Comparison of ENCODE assay signal across 16 cellular contexts in genomic region chr12:80241576-80242273, GRCh38.
DNase-seq lines count a peak whose midpoint lies in the region; ATAC-seq and TF ChIP-seq lines count a peak whose summit lies in the region.
"Had no signal": no experiment of that assay in that cellular context is flagged by ENCODE, and none has a peak within 500 bp of the region (broad histone marks: within the 10 kb centered on the region; RNA-seq: fewer than 3 reads in every experiment).

No MANE protein-coding gene starts in this region.

- no peaks in the 10 kb centered on the region for H3K27me3 ChIP-seq in GM23338 (ENCODE audit: insufficient read depth)
- no peaks in the 10 kb centered on the region for H3K27me3 ChIP-seq in naive thymus-derived CD4-positive, alpha-beta T cell (ENCODE audit: control insufficient read depth in 2 of 2, insufficient read depth in 2 of 2, low read length in 2 of 2)
- H3K27me3 ChIP-seq: upper lobe of left lung had no signal

- H3K4me2 ChIP-seq in GM23338 = 0 out of 2 replicates have a peak overlapping the region, but pooled peaks have one; percentile 33
- H3K4me2 ChIP-seq: KMS-11 had no signal

- 0 out of 2 replicates have a peak, but pooled peaks cover 5% of the 10 kb centered on the region for H3K4me1 ChIP-seq in GM23338 (ENCODE audit: insufficient read depth)
- H3K4me1 ChIP-seq in naive thymus-derived CD4-positive, alpha-beta T cell (ENCODE audit: control insufficient read depth in 2 of 2, insufficient read depth in 2 of 2, low read length in 2 of 2) = no peaks in the 10 kb centered on the region
- H3K4me1 ChIP-seq: upper lobe of left lung had no signal

- peaks cover 10% of the 10 kb centered on the region for H3K4me1 Mint-ChIP-seq in GM23338
- H3K4me1 Mint-ChIP-seq in naive thymus-derived CD4-positive, alpha-beta T cell = no peaks in the 10 kb centered on the region
- H3K4me1 Mint-ChIP-seq in natural killer cell treated with Interleukin-12 subunit alpha and Interleukin-12 subunit beta and Interleukin-15 and Interleukin-18, amount 100 ng/mL, for 72 hours (ENCODE audit: low read depth in 2 of 2) = no peaks in the 10 kb centered on the region
- H3K4me1 Mint-ChIP-seq: activated CD4-positive, alpha-beta T cell treated with anti-CD3 and anti-CD28 coated beads, Interleukin-2, amount 10 ng/mL, durations not matched to agents 24 days and 14 days had no signal

- H3K9me2 ChIP-seq in GM23338 (ENCODE audit: insufficient read depth) = no peaks in the 10 kb centered on the region

- H3K36me3 ChIP-seq in GM23338 (ENCODE audit: insufficient read depth) = no peaks in the 10 kb centered on the region; the same call in 1 of the 2 replicates
- H3K36me3 ChIP-seq in naive thymus-derived CD4-positive, alpha-beta T cell (ENCODE audit: control insufficient read depth in 2 of 3, insufficient read depth in 3 of 3, low read length in 3 of 3) = no peaks in the 10 kb centered on the region
- H3K36me3 ChIP-seq: upper lobe of left lung had no signal

- no peaks in the 10 kb centered on the region for H3K27me3 Mint-ChIP-seq in GM23338 (ENCODE audit: insufficient read depth, low read depth, poor library complexity)
- peaks cover 0 to 10% (median 9%) of the 10 kb centered on the region in 5 donors for H3K27me3 Mint-ChIP-seq in naive thymus-derived CD4-positive, alpha-beta T cell
- H3K27me3 Mint-ChIP-seq in natural killer cell treated with Interleukin-12 subunit alpha and Interleukin-12 subunit beta and Interleukin-15 and Interleukin-18, amount 100 ng/mL, for 72 hours = peaks cover 0 to 5% of the 10 kb centered on the region in 2 donors
- H3K27me3 Mint-ChIP-seq: activated CD4-positive, alpha-beta T cell treated with anti-CD3 and anti-CD28 coated beads, Interleukin-2, amount 10 ng/mL, durations not matched to agents 24 days and 14 days; activated T-cell treated with anti-CD3 and anti-CD28 coated beads, Interleukin-2, amount 50 U/mL, for 24 hours; effector memory CD8-positive, alpha-beta T cell had no signal

- no peak overlapping the region for H3K4me3 ChIP-seq in GM23338
- no peak overlapping the region for H3K4me3 ChIP-seq in fibroblast of the aortic adventitia (ENCODE audit: low read depth, low read length)
- H3K4me3 ChIP-seq in naive thymus-derived CD4-positive, alpha-beta T cell (ENCODE audit: low read length) = no peak overlapping the region
- H3K4me3 ChIP-seq in coronary artery = no peak overlapping the region
- H3K4me3 ChIP-seq: upper lobe of left lung had no signal

- H3K9me3 Mint-ChIP-seq in GM23338 = no peaks in the 10 kb centered on the region
- peaks cover 0 to 8% (median 4%) of the 10 kb centered on the region in 11 donors for H3K9me3 Mint-ChIP-seq in naive thymus-derived CD4-positive, alpha-beta T cell
- no peaks in the 10 kb centered on the region for H3K9me3 Mint-ChIP-seq in natural killer cell treated with Interleukin-12 subunit alpha and Interleukin-12 subunit beta and Interleukin-15 and Interleukin-18, amount 100 ng/mL, for 72 hours
- H3K9me3 Mint-ChIP-seq: activated CD4-positive, alpha-beta T cell treated with anti-CD3 and anti-CD28 coated beads, Interleukin-2, amount 10 ng/mL, durations not matched to agents 24 days and 14 days; effector memory CD8-positive, alpha-beta T cell had no signal

- H3K4me3 Mint-ChIP-seq in GM23338 = no peak overlapping the region
- no peak overlapping the region for H3K4me3 Mint-ChIP-seq in naive thymus-derived CD4-positive, alpha-beta T cell
- H3K4me3 Mint-ChIP-seq in natural killer cell treated with Interleukin-12 subunit alpha and Interleukin-12 subunit beta and Interleukin-15 and Interleukin-18, amount 100 ng/mL, for 72 hours = no peak overlapping the region
- H3K4me3 Mint-ChIP-seq: activated CD4-positive, alpha-beta T cell treated with anti-CD3 and anti-CD28 coated beads, Interleukin-2, amount 10 ng/mL, durations not matched to agents 24 days and 14 days; activated T-cell treated with anti-CD3 and anti-CD28 coated beads, Interleukin-2, amount 50 U/mL, for 24 hours; CD8-positive, alpha-beta T cell; effector memory CD8-positive, alpha-beta T cell had no signal

- no peaks in the 10 kb centered on the region for H4K20me1 ChIP-seq in GM23338 (replicated peaks; ENCODE audit: insufficient read depth)

- DNase-seq in GM23338 (ENCODE audit: low spot score) (no peak), amniotic stem cell (lab: John Stamatoyannopoulos, UW) (peak; percentile 15), fibroblast of the aortic adventitia (ENCODE audit: low read depth) (peak; percentile 68), stromal cell of bone marrow (ENCODE audit: low read depth) (peak; percentile 45), coronary artery (ENCODE audit: low spot score) (no peak)
- DNase-seq in naive thymus-derived CD4-positive, alpha-beta T cell = no peak
- DNase-seq in natural killer cell treated with Interleukin-12 subunit alpha and Interleukin-12 subunit beta and Interleukin-15 and Interleukin-18, amount 100 ng/mL, for 72 hours (ENCODE audit: low spot score) = no peak
- DNase-seq: activated CD4-positive, alpha-beta T cell treated with anti-CD3 and anti-CD28 coated beads, Interleukin-2, amount 10 ng/mL, durations not matched to agents 24 days and 14 days; activated T-cell treated with anti-CD3 and anti-CD28 coated beads, Interleukin-2, amount 50 U/mL, for 24 hours; CD8-positive, alpha-beta T cell; effector memory CD8-positive, alpha-beta T cell; kidney; NCI-H82; SHP77; upper lobe of left lung had no signal

- no peaks in the 10 kb centered on the region for H3K79me2 ChIP-seq in GM23338 (replicated peaks; ENCODE audit: insufficient read depth)

- POLR2A ChIA-PET in naive thymus-derived CD4-positive, alpha-beta T cell (lab: Charles Lee) = no interaction called here

- no peaks in the 10 kb centered on the region for H3K36me3 Mint-ChIP-seq in GM23338 (ENCODE audit: low read depth)
- H3K36me3 Mint-ChIP-seq in naive thymus-derived CD4-positive, alpha-beta T cell = no peaks in the 10 kb centered on the region
- H3K36me3 Mint-ChIP-seq in natural killer cell treated with Interleukin-12 subunit alpha and Interleukin-12 subunit beta and Interleukin-15 and Interleukin-18, amount 100 ng/mL, for 72 hours = no peaks in the 10 kb centered on the region
- H3K36me3 Mint-ChIP-seq: CD8-positive, alpha-beta T cell had no signal

- CTCF ChIA-PET in naive thymus-derived CD4-positive, alpha-beta T cell (lab: Charles Lee) = no interaction called here

- no peaks in the 10 kb centered on the region for H3F3A ChIP-seq in GM23338 (replicated peaks; ENCODE audit: low read depth)

- no peak overlapping the region; the same call in 1 of the 2 replicates for H2AFZ ChIP-seq in GM23338

- no peak overlapping the region for H3K27ac ChIP-seq in GM23338 (ENCODE audit: low read depth)
- H3K27ac ChIP-seq in naive thymus-derived CD4-positive, alpha-beta T cell (ENCODE audit: low read depth, low read length) = no peak overlapping the region
- no peak overlapping the region for H3K27ac ChIP-seq in coronary artery
- H3K27ac ChIP-seq: KMS-11, upper lobe of left lung had no signal

- intact Hi-C loops in naive thymus-derived CD4-positive, alpha-beta T cell (cut with micrococcal nuclease) = no loop called here

- H3K27ac Mint-ChIP-seq in GM23338 = no peak overlapping the region
- no peak overlapping the region for H3K27ac Mint-ChIP-seq in naive thymus-derived CD4-positive, alpha-beta T cell
- no peak overlapping the region for H3K27ac Mint-ChIP-seq in natural killer cell treated with Interleukin-12 subunit alpha and Interleukin-12 subunit beta and Interleukin-15 and Interleukin-18, amount 100 ng/mL, for 72 hours
- H3K27ac Mint-ChIP-seq: activated CD4-positive, alpha-beta T cell treated with anti-CD3 and anti-CD28 coated beads, Interleukin-2, amount 10 ng/mL, durations not matched to agents 24 days and 14 days; activated T-cell treated with anti-CD3 and anti-CD28 coated beads, Interleukin-2, amount 50 U/mL, for 24 hours; CD8-positive, alpha-beta T cell; effector memory CD8-positive, alpha-beta T cell had no signal

- no peak for ATAC-seq in GM23338
- ATAC-seq in naive thymus-derived CD4-positive, alpha-beta T cell = no peak
- ATAC-seq in natural killer cell treated with Interleukin-12 subunit alpha and Interleukin-12 subunit beta and Interleukin-15 and Interleukin-18, amount 100 ng/mL, for 72 hours = no peak
- ATAC-seq: CD8-positive, alpha-beta T cell; effector memory CD8-positive, alpha-beta T cell had no signal

- no peaks in the 10 kb centered on the region for H3K9me3 ChIP-seq in naive thymus-derived CD4-positive, alpha-beta T cell (ENCODE audit: control insufficient read depth in 2 of 3, low read length in 3 of 3)
- H3K9me3 ChIP-seq: upper lobe of left lung had no signal

- TF ChIP-seq CTCF in GM23338 (conservative IDR thresholded peaks at IDR 0.05; ENCODE audit: low read depth in 2 of 2) = no peak
- no peak for TF ChIP-seq CTCF in fibroblast of the aortic adventitia (IDR thresholded peaks at IDR 0.05; ENCODE audit: insufficient read depth, low read length)
- TF ChIP-seq CTCF in coronary artery (IDR thresholded peaks at IDR 0.05) = no peak

TF ChIP-seq in GM23338, 12 proteins besides CTCF, POLR2A, EP300 and RAD21 (continues in another document):
- TF ChIP-seq POLR2AphosphoS5 (IDR thresholded peaks at IDR 0.05; ENCODE audit: low read depth) = no peak
- TF ChIP-seq ZNF114 (CRISPR knock-in tag; IDR thresholded peaks at IDR 0.05) = no peak
- TF ChIP-seq CREB1 (CRISPR knock-in tag; IDR thresholded peaks at IDR 0.05; ENCODE audit: low read depth) = no peak
- TF ChIP-seq EZH2 (IDR thresholded peaks at IDR 0.05; ENCODE audit: low read depth, unreplicated experiment) = no peak
- no peak for TF ChIP-seq ZNF331 (CRISPR knock-in tag; IDR thresholded peaks at IDR 0.05; ENCODE audit: low read depth)
- TF ChIP-seq ETS1 (IDR thresholded peaks at IDR 0.05) = no peak
- TF ChIP-seq JUNB (IDR thresholded peaks at IDR 0.05; ENCODE audit: unreplicated experiment) = no peak
- no peak for TF ChIP-seq NANOG (IDR thresholded peaks at IDR 0.05; ENCODE audit: borderline replicate concordance)
- no peak for TF ChIP-seq STAT1 (IDR thresholded peaks at IDR 0.05; ENCODE audit: unreplicated experiment)

Comparison
In these comparisons a context has a peak if more than half of its experiments do, and no peak if none do; other contexts are left out.
1. DNase-seq: peak in amniotic stem cell (single experiment), fibroblast of the aortic adventitia (single experiment) and stromal cell of bone marrow (single experiment); none in GM23338 (single experiment), naive thymus-derived CD4-positive, alpha-beta T cell (0 of 9), coronary artery (single experiment) and natural killer cell treated with Interleukin-12 subunit alpha and Interleukin-12 subunit beta and Interleukin-15 and Interleukin-18, amount 100 ng/mL, for 72 hours (single experiment).